Comparison of ENCODE assay signal across 26 cellular contexts in genomic region chr9:131812116-131812790, GRCh38.
"Had no signal": no experiment of that assay in that cellular context is flagged by ENCODE, and none has a peak within 500 bp of the region (broad histone marks: within the 10 kb centered on the region; RNA-seq: fewer than 3 reads in every experiment).

No MANE protein-coding gene starts in this region.

- DNase-seq: activated CD4-positive, alpha-beta memory T cell treated with anti-CD3 and anti-CD28 coated beads for 36 hours; activated CD4-positive, alpha-beta T cell treated with anti-CD3 and anti-CD28 coated beads, Interleukin-2, amount 10 ng/mL, durations not matched to agents 7 days and 5 days; activated CD4-positive, CD25-positive, alpha-beta regulatory T cell; activated CD8-positive, alpha-beta memory T cell treated with anti-CD3 and anti-CD28 coated beads for 24 hours; activated effector memory CD4-positive, alpha-beta T cell treated with anti-CD3 and anti-CD28 coated beads, Interleukin-2, amount 50 U/mL, for 16 hours; activated naive CD4-positive, alpha-beta T cell treated with Interleukin-2 at 50 U/mL for 16 hours; activated naive CD8-positive, alpha-beta T cell treated with anti-CD3 and anti-CD28 coated beads, Interleukin-2, amount 50 U/mL, for 24 hours; activated T-cell treated with anti-CD3 and anti-CD28 coated beads, Interleukin-2, amount 50 U/mL, for 4 hours; amniotic stem cell; MM.1S; NCI-H1105; NCI-H1436; NCI-H1694 treated with DMSO at 0.1 percent for 48 hours; NCI-H2029 treated with DMSO at 0.1 percent for 48 hours; NCI-H510A treated with DMSO at 0.1 percent for 48 hours; NCI-H69; PC-9; SIG-M5; T-cell; T-helper 2 cell; T1000 had no signal

- H3K27ac Mint-ChIP-seq: activated CD4-positive, alpha-beta memory T cell treated with anti-CD3 and anti-CD28 coated beads for 36 hours; activated CD4-positive, alpha-beta T cell treated with anti-CD3 and anti-CD28 coated beads, Interleukin-2, amount 10 ng/mL, durations not matched to agents 7 days and 5 days; activated naive CD4-positive, alpha-beta T cell treated with anti-CD3 and anti-CD28 coated beads, Interleukin-2, amount 50 U/mL, for 72 hours; activated naive CD8-positive, alpha-beta T cell treated with anti-CD3 and anti-CD28 coated beads, Interleukin-2, amount 50 U/mL, for 24 hours had no signal

- H3K4me2 ChIP-seq: PC-9 had no signal

- H3K4me3 ChIP-seq: ascending aorta, cardiac muscle cell, PC-9 had no signal

- H3K4me1 Mint-ChIP-seq: activated CD4-positive, alpha-beta T cell treated with anti-CD3 and anti-CD28 coated beads, Interleukin-2, amount 10 ng/mL, durations not matched to agents 7 days and 5 days; activated naive CD8-positive, alpha-beta T cell treated with anti-CD3 and anti-CD28 coated beads, Interleukin-2, amount 50 U/mL, for 24 hours; T-cell had no signal

- FAIRE-seq: TTC549 had no signal

- H3K27ac ChIP-seq: ascending aorta, brain microvascular endothelial cell, cardiac muscle cell, PC-9 had no signal

- H3K27me3 ChIP-seq: ascending aorta, cardiac muscle cell had no signal

- H3K9me3 ChIP-seq: ascending aorta had no signal

- H3K9me3 Mint-ChIP-seq: activated CD4-positive, alpha-beta memory T cell treated with anti-CD3 and anti-CD28 coated beads for 36 hours; activated CD4-positive, alpha-beta T cell treated with anti-CD3 and anti-CD28 coated beads, Interleukin-2, amount 10 ng/mL, durations not matched to agents 7 days and 5 days; activated naive CD4-positive, alpha-beta T cell treated with anti-CD3 and anti-CD28 coated beads, Interleukin-2, amount 50 U/mL, for 72 hours; activated naive CD8-positive, alpha-beta T cell treated with anti-CD3 and anti-CD28 coated beads, Interleukin-2, amount 50 U/mL, for 24 hours; activated T-cell treated with anti-CD3 and anti-CD28 coated beads, Interleukin-2, amount 50 U/mL, for 4 hours; T-cell had no signal

- H3K4me1 ChIP-seq: ascending aorta had no signal

- ATAC-seq: activated naive CD4-positive, alpha-beta T cell treated with anti-CD3 and anti-CD28 coated beads, Interleukin-2, amount 50 U/mL, for 72 hours; activated naive CD8-positive, alpha-beta T cell treated with anti-CD3 and anti-CD28 coated beads, Interleukin-2, amount 50 U/mL, for 24 hours; activated T-cell treated with anti-CD3 and anti-CD28 coated beads, Interleukin-2, amount 50 U/mL, for 4 hours; T-cell had no signal

- H3K4me3 Mint-ChIP-seq: activated CD4-positive, alpha-beta memory T cell treated with anti-CD3 and anti-CD28 coated beads for 36 hours; activated CD4-positive, alpha-beta T cell treated with anti-CD3 and anti-CD28 coated beads, Interleukin-2, amount 10 ng/mL, durations not matched to agents 7 days and 5 days; activated naive CD8-positive, alpha-beta T cell treated with anti-CD3 and anti-CD28 coated beads, Interleukin-2, amount 50 U/mL, for 24 hours; activated T-cell treated with anti-CD3 and anti-CD28 coated beads, Interleukin-2, amount 50 U/mL, for 4 hours; T-cell had no signal

- H3K36me3 ChIP-seq: ascending aorta, brain microvascular endothelial cell, cardiac muscle cell had no signal

- H3K36me3 Mint-ChIP-seq: activated CD4-positive, alpha-beta memory T cell treated with anti-CD3 and anti-CD28 coated beads for 36 hours; activated naive CD4-positive, alpha-beta T cell treated with anti-CD3 and anti-CD28 coated beads, Interleukin-2, amount 50 U/mL, for 72 hours; T-cell had no signal

- H2AFZ ChIP-seq: PC-9 had no signal
